1 cellular context compared by ENCODE assay signal in genomic region chr11:123431619-123432018, GRCh38.
TF ChIP-seq lines count a peak whose summit lies in the region.

No MANE protein-coding gene starts in this region.

TF ChIP-seq in GM12878, 131 proteins besides CTCF, POLR2A, EP300 and RAD21:
- TF ChIP-seq BCLAF1 (IDR thresholded peaks at IDR 0.05) (no peak), TARDBP (IDR thresholded peaks at IDR 0.05; ENCODE audit: borderline replicate concordance) (no peak), KLF5 (IDR thresholded peaks at IDR 0.05; ENCODE audit: partially characterized antibody) (no peak), ZBTB40 (IDR thresholded peaks at IDR 0.05; ENCODE audit: borderline replicate concordance) (no peak), SUPT20H (IDR thresholded peaks at IDR 0.05; ENCODE audit: borderline replicate concordance, control insufficient read depth, low read depth, low read length) (no peak), NR2C2 (IDR thresholded peaks at IDR 0.05; ENCODE audit: borderline replicate concordance, control insufficient read depth, insufficient read length, low read depth) (no peak), CEBPB (IDR thresholded peaks at IDR 0.05; ENCODE audit: borderline replicate concordance in 1 of 2, low read depth in 2 of 2, low read length in 2 of 2) (no peak)
TF ChIP-seq in GM12878: peak in this region for 0.
